ENCODE assay signal across 8 cellular contexts in genomic region chr12:95942532-95943230, GRCh38. TPM values are rescaled to one million over a fixed set of nuclear protein-coding genes. Genes with fewer than 3 reads are reported as not detected.
A peak's percentile ranks its signal among the peaks of the same experiment; 100 is the strongest.
DNase-seq lines count a peak whose midpoint lies in the region; ATAC-seq and TF ChIP-seq lines count a peak whose summit lies in the region.

Gene CCDC38 (minus strand): TSS chr12:95942614. CDS start chr12:95936509, 6,105 bp downstream.

- H3K36me3 ChIP-seq in mucosa of descending colon (ENCODE audit: low read depth) = no peaks in the 10 kb centered on the region

- H3K4me1 ChIP-seq in mucosa of descending colon (ENCODE audit: low read depth) = no peaks in the 10 kb centered on the region

- H3K4me3 ChIP-seq in epithelial cell of esophagus (ENCODE audit: low read length) (peak within 1 kb of the TSS; percentile 83), mucosa of descending colon (peak within 1 kb of the TSS; percentile 28)

- no peaks in the 10 kb centered on the region for H3K9me3 ChIP-seq in mucosa of descending colon

- peak; percentile 82 for DNase-seq in COR-L47 (lab: John Stamatoyannopoulos, UW)
- DNase-seq in HS-27A (ENCODE audit: low read depth) = peak; percentile 85
- DNase-seq in NOMO-1 treated with dmso at 0.1 percent for 144 hours (lab: John Stamatoyannopoulos, UW; ENCODE audit: unreplicated experiment) = peak; percentile 61
- peak; percentile 63 for DNase-seq in activated CD8-positive, alpha-beta memory T cell treated with anti-CD3 and anti-CD28 coated beads, Interleukin-2, amount 50 U/mL, for 24 hours (ENCODE audit: extremely low read depth)
- DNase-seq in epithelial cell of esophagus (ENCODE audit: low read depth) = peak; percentile 63
- DNase-seq in mucosa of descending colon = peak; percentile 77 to 88 (median 78)
- DNase-seq in stimulated activated CD8-positive, alpha-beta memory T cell treated with anti-CD3 and anti-CD28 coated beads, Interleukin-4, amount 100 ng/mL, for 24 hours (ENCODE audit: low read depth) = peak; percentile 75

- no peak for TF ChIP-seq CTCF in epithelial cell of esophagus (IDR thresholded peaks at IDR 0.05; ENCODE audit: insufficient read depth, low read depth, low read length, missing control alignments)
- no peak for TF ChIP-seq CTCF in mucosa of descending colon (IDR thresholded peaks at IDR 0.05)

- intact Hi-C loops in mucosa of descending colon (cut with DNase I, micrococcal nuclease) = no loop called here

- ATAC-seq in GM21360 (IDR thresholded peaks at IDR 0.05; ENCODE audit: unreplicated experiment) (peak; percentile 96), mucosa of descending colon (peak; percentile 97)

RNA-seq across cellular contexts. Expression of gene CCDC38, which starts in this region (rescaled TPM):
- not detected for total RNA-seq in mucosa of descending colon

Comparison
In these comparisons a context has a peak if more than half of its experiments do, and no peak if none do; other contexts are left out.
1. Peak in every context shown above with its lines: DNase-seq, ATAC-seq and H3K4me3 ChIP-seq.
2. Peak in DNase-seq, ATAC-seq and H3K4me3 ChIP-seq in mucosa of descending colon; RNA of the gene not detected or under 1 TPM.